8 cellular contexts compared by ENCODE assay signal in the genomic region with DNA sequence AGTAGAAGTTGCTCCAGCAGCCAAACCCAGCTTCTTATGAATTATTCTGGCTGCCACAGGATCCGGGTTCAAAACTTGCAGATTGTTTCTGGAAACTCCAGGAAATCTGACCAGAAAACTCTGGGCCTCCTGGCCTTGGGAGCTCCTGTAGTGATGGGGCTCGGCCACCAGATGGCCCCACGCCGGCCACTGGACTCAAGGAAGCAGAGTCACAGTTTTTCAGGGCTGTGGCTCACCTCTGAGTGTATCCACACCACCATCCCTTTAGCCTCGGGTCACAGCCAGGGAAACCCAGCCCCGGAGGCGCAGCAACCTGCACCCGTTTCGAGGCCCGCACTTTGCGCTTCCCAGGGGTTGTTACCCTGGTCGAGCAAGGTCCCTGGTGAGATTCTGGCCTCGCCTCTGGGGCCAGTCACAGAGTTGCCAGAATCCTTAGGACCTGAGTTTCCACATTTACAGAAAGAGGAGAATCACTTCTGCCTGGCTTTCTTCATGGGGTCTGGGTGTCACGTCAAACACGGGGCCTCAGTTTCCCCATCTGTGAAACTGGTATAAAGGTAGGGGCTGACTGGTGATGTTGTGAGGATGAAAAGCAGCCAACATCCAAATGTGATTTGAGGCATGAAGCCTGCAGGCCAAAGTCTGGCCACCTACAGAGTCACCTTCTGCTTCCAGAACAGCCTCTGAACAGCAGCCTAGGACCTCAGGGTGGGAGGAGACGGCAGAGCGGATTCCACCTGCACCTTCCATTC. TPM values are rescaled to one million over a fixed set of nuclear protein-coding genes. Genes with fewer than 3 reads are reported as not detected.
DNase-seq lines count a peak whose midpoint lies in the region; TF ChIP-seq lines count a peak whose summit lies in the region.

No MANE protein-coding gene starts in this region.

- no peak overlapping the region for H4K8ac ChIP-seq in mesendoderm (ENCODE audit: low read depth, low read length)

- no peaks in the 10 kb centered on the region for H3K79me2 ChIP-seq in mesendoderm (ENCODE audit: control insufficient read depth, insufficient read depth, low read length)

- intact Hi-C loops in activated CD4-positive, alpha-beta T cell treated with anti-CD3 and anti-CD28 coated beads, Interleukin-2, amount 10 ng/mL, durations not matched to agents 24 days and 14 days (cut with micrococcal nuclease): loop anchor here (1.0 to 10.0 kb wide), 3 partner anchors 85 to 234 kb away; partner anchors contain the start of gene SMAD6
- intact Hi-C loops in stomach (cut with DNase I; ENCODE audit: low total_unique reads): no loop called here

- H3K4me3 ChIP-seq in mesendoderm (ENCODE audit: low read length) (no peak overlapping the region), stomach (no peak overlapping the region)

- no peaks in the 10 kb centered on the region for H3K9me3 Mint-ChIP-seq in activated CD4-positive, alpha-beta T cell treated with anti-CD3 and anti-CD28 coated beads, Interleukin-2, amount 10 ng/mL, durations not matched to agents 24 days and 14 days
- H3K9me3 Mint-ChIP-seq in endothelial cell (ENCODE audit: unreplicated experiment): no peaks in the 10 kb centered on the region

- H3K4me2 ChIP-seq in mesendoderm (ENCODE audit: low read length): no peak overlapping the region

- peak overlapping the region; percentile 49 for H2BK5ac ChIP-seq in mesendoderm (ENCODE audit: low read length)

- H3K56ac ChIP-seq in mesendoderm (ENCODE audit: low read length): peak overlapping the region; percentile 74

- H3K27me3 Mint-ChIP-seq in activated CD4-positive, alpha-beta T cell treated with anti-CD3 and anti-CD28 coated beads, Interleukin-2, amount 10 ng/mL, durations not matched to agents 24 days and 14 days: peaks cover 22% of the 10 kb centered on the region
- peaks cover 11% of the 10 kb centered on the region for H3K27me3 Mint-ChIP-seq in endothelial cell (ENCODE audit: unreplicated experiment)

- TF ChIP-seq POLR2A in stomach (IDR thresholded peaks at IDR 0.05): no peak

- peak overlapping the region; percentile 86 for H3K18ac ChIP-seq in mesendoderm (ENCODE audit: low read length)

- TF ChIP-seq CTCF in endothelial cell (IDR thresholded peaks at IDR 0.05; ENCODE audit: unreplicated experiment) (peak; percentile 83), stomach (IDR thresholded peaks at IDR 0.05) (peak in 5 of 7 experiments; percentile 80 to 92 (median 85))

- H3K4me3 Mint-ChIP-seq in activated CD4-positive, alpha-beta T cell treated with anti-CD3 and anti-CD28 coated beads, Interleukin-2, amount 10 ng/mL, durations not matched to agents 24 days and 14 days: no peak overlapping the region
- no peak overlapping the region for H3K4me3 Mint-ChIP-seq in endothelial cell (ENCODE audit: unreplicated experiment)

- no peaks in the 10 kb centered on the region for H3K9me3 ChIP-seq in stomach

- TF ChIP-seq EP300 in stomach (IDR thresholded peaks at IDR 0.05): no peak

- peak overlapping the region; percentile 23 for H3K9ac ChIP-seq in mesendoderm (ENCODE audit: low read length)

- peaks cover 3% of the 10 kb centered on the region for H3K4me1 Mint-ChIP-seq in activated CD4-positive, alpha-beta T cell treated with anti-CD3 and anti-CD28 coated beads, Interleukin-2, amount 10 ng/mL, durations not matched to agents 24 days and 14 days
- H3K4me1 Mint-ChIP-seq in endothelial cell (ENCODE audit: unreplicated experiment): peaks cover 56% of the 10 kb centered on the region

- no peak overlapping the region for H3K23ac ChIP-seq in mesendoderm (ENCODE audit: low read length)

- no CpG with 5 or more reads among the region's 17 CpGs for WGBS in mesendoderm (ENCODE audit: extremely low coverage, insufficient coverage, low lambda C conversion rate)
- 28 to 59% (median 39%) methylated on average over 13 to 17 of the region's 17 CpGs for WGBS in stomach, 5 donors

- H4K5ac ChIP-seq in mesendoderm (ENCODE audit: low read length): no peak overlapping the region

- peak overlapping the region; percentile 84 for H2AK5ac ChIP-seq in mesendoderm (ENCODE audit: low read length)

- peak overlapping the region; percentile 99 for H3K4ac ChIP-seq in mesendoderm (ENCODE audit: low read depth, low read length)

- no peak overlapping the region for H3K27ac Mint-ChIP-seq in activated CD4-positive, alpha-beta T cell treated with anti-CD3 and anti-CD28 coated beads, Interleukin-2, amount 10 ng/mL, durations not matched to agents 24 days and 14 days
- peak overlapping the region; percentile 48 for H3K27ac Mint-ChIP-seq in endothelial cell (ENCODE audit: unreplicated experiment)

- H3K27ac ChIP-seq in mesendoderm (ENCODE audit: low read depth, low read length): peak overlapping the region; percentile 37
- H3K27ac ChIP-seq in stomach: peak overlapping the region; percentile 7 to 91 (median 83)

- DNase-seq in SIG-M5 treated with dmso at 0.1 percent for 504 hours (lab: John Stamatoyannopoulos, UW; ENCODE audit: unreplicated experiment): peak; percentile 42
- no peak for DNase-seq in SIG-M5 (lab: John Stamatoyannopoulos, UW)
- DNase-seq in NCI-H146 treated with DMSO at 0.1 percent for 48 hours (lab: John Stamatoyannopoulos, UW; ENCODE audit: unreplicated experiment): peak; percentile 1
- DNase-seq in activated CD4-positive, alpha-beta T cell treated with anti-CD3 and anti-CD28 coated beads, Interleukin-2, amount 10 ng/mL, durations not matched to agents 24 days and 14 days: peak; percentile 85
- peak; percentile 85 for DNase-seq in endothelial cell (ENCODE audit: low spot score)
- DNase-seq in mesendoderm: peak; percentile 91
- peak; percentile 85 for DNase-seq in stomach
- no peak for DNase-seq in central memory CD4-positive, alpha-beta T cell

- H3K4me1 ChIP-seq in mesendoderm (ENCODE audit: control insufficient read depth, low read depth, low read length) (peaks cover 15% of the 10 kb centered on the region), stomach (peaks cover 45 to 68% (median 58%) of the 10 kb centered on the region in 4 donors)

- no peaks in the 10 kb centered on the region for H3K79me1 ChIP-seq in mesendoderm (ENCODE audit: low read length)

- H3K27me3 ChIP-seq in mesendoderm (ENCODE audit: insufficient read depth, low read length, poor library complexity) (no peaks in the 10 kb centered on the region), stomach (peaks cover 0 to 13% (median 6%) of the 10 kb centered on the region in 3 donors)

- H2BK120ac ChIP-seq in mesendoderm (ENCODE audit: low read depth, low read length): peak overlapping the region; percentile 33

- H3K36me3 ChIP-seq in mesendoderm (ENCODE audit: control insufficient read depth, insufficient read depth, low read length): no peaks in the 10 kb centered on the region
- H3K36me3 ChIP-seq in stomach: no peaks in the 10 kb centered on the region

- H2BK15ac ChIP-seq in mesendoderm (replicated peaks; ENCODE audit: low read depth): no peak overlapping the region

- no peaks in the 10 kb centered on the region for H3K36me3 Mint-ChIP-seq in activated CD4-positive, alpha-beta T cell treated with anti-CD3 and anti-CD28 coated beads, Interleukin-2, amount 10 ng/mL, durations not matched to agents 24 days and 14 days (ENCODE audit: low read depth)
- H3K36me3 Mint-ChIP-seq in endothelial cell (ENCODE audit: low read depth, unreplicated experiment): no peaks in the 10 kb centered on the region

RNA-seq across cellular contexts. Expression of gene LCTL, which starts 53.5 kb away (rescaled TPM):
- total RNA-seq in activated CD4-positive, alpha-beta T cell treated with anti-CD3 and anti-CD28 coated beads, Interleukin-2, amount 10 ng/mL, durations not matched to agents 24 days and 14 days: not detected in 2 replicates
- total RNA-seq in endothelial cell (ENCODE audit: unreplicated experiment) (not detected), stomach (not detected)
- 1.5 TPM for polyA plus RNA-seq in mesendoderm (2013, experiment 1 of 2)
- polyA plus RNA-seq in mesendoderm (2013, experiment 2 of 2): 1.7 TPM
- polyA plus RNA-seq in stomach: not detected

Comparison
In these comparisons a context has a peak if more than half of its experiments do, and no peak if none do; other contexts are left out.
1. DNase-seq: peak in SIG-M5 treated with dmso at 0.1 percent for 504 hours (single experiment), NCI-H146 treated with DMSO at 0.1 percent for 48 hours (single experiment), activated CD4-positive, alpha-beta T cell treated with anti-CD3 and anti-CD28 coated beads, Interleukin-2, amount 10 ng/mL, durations not matched to agents 24 days and 14 days (single experiment), endothelial cell (single experiment), mesendoderm (single experiment) and stomach (single experiment); none in SIG-M5 (single experiment) and central memory CD4-positive, alpha-beta T cell (single experiment).